Comparison of ENCODE assay signal across 11 cellular contexts in genomic region chr6:30091577-30092381, GRCh38. TPM values are rescaled to one million over a fixed set of nuclear protein-coding genes. Genes with fewer than 3 reads are reported as not detected.
A peak's percentile ranks its signal among the peaks of the same experiment; 100 is the strongest.
DNase-seq lines count a peak whose midpoint lies in the region; ATAC-seq, FAIRE-seq and TF ChIP-seq lines count a peak whose summit lies in the region.
"Had no signal": no experiment of that assay in that cellular context is flagged by ENCODE, and none has a peak within 500 bp of the region (broad histone marks: within the 10 kb centered on the region; RNA-seq: fewer than 3 reads in every experiment).

No MANE protein-coding gene starts in this region.

- TF ChIP-seq CTCF in foreskin fibroblast (IDR thresholded peaks at IDR 0.05; ENCODE audit: low read depth, low read length), result no peak

- H3K9me3 ChIP-seq in SJCRH30 (replicated peaks) (no peaks in the 10 kb centered on the region), skeletal muscle satellite cell (replicated peaks; ENCODE audit: low read length) (no peaks in the 10 kb centered on the region)
- H3K9me3 ChIP-seq: esophagus muscularis mucosa had no signal

- no peaks in the 10 kb centered on the region for H3K27me3 ChIP-seq in SJCRH30
- peaks cover 49% of the 10 kb centered on the region for H3K27me3 ChIP-seq in skeletal muscle satellite cell (ENCODE audit: control insufficient read depth, insufficient read depth, low read length)

- FAIRE-seq in H54 (lab: Jason Lieb, UNC), result peak; percentile 84

- H3K4me1 ChIP-seq in SJCRH30 (peaks cover under 1% of the 10 kb centered on the region; the same call in 1 of the 2 replicates), skeletal muscle satellite cell (ENCODE audit: control insufficient read depth, insufficient read depth, low read length) (peaks cover 20% of the 10 kb centered on the region)
- H3K4me1 ChIP-seq: esophagus muscularis mucosa had no signal

- H3K27ac ChIP-seq in SJCRH30 (no peak overlapping the region), caudate nucleus (ENCODE audit: low read depth, low read length) (no peak overlapping the region)
- H3K27ac ChIP-seq: esophagus muscularis mucosa had no signal

- H3K9ac ChIP-seq in skeletal muscle satellite cell (ENCODE audit: low read depth, low read length), result no peak overlapping the region

- H3K36me3 ChIP-seq in SJCRH30, result no peaks in the 10 kb centered on the region
- no peaks in the 10 kb centered on the region for H3K36me3 ChIP-seq in skeletal muscle satellite cell (ENCODE audit: insufficient read depth, low read length)
- H3K36me3 ChIP-seq: esophagus muscularis mucosa had no signal

- H3K4me3 ChIP-seq in SJCRH30 (no peak overlapping the region), foreskin fibroblast (ENCODE audit: low read depth in 1 of 2, low read length in 2 of 2) (no peak overlapping the region), skeletal muscle satellite cell (ENCODE audit: low read length) (no peak overlapping the region)
- H3K4me3 ChIP-seq: esophagus muscularis mucosa had no signal

- DNase-seq in H54 (ENCODE audit: insufficient read length, low spot score), result peak; percentile 68
- DNase-seq in SJCRH30, result peak; percentile 35 to 38
- DNase-seq in foreskin fibroblast, result peak; percentile 80 to 87
- no peak for DNase-seq in anterior cingulate cortex (lab: John Stamatoyannopoulos, UW)
- DNase-seq in caudate nucleus (lab: John Stamatoyannopoulos, UW), result no peak
- DNase-seq: activated T-cell treated with anti-CD3 and anti-CD28 coated beads, Interleukin-2, amount 50 U/mL, for 24 hours had no signal

- no peak for TF ChIP-seq POLR2A in H54 (IDR thresholded peaks at IDR 0.05; ENCODE audit: low read depth, low read length)

- ATAC-seq in GM19328 (IDR thresholded peaks at IDR 0.05; ENCODE audit: unreplicated experiment) (no peak), HG02610 (IDR thresholded peaks at IDR 0.05; ENCODE audit: unreplicated experiment) (no peak)

- peak overlapping the region; percentile 47 for H3K4me2 ChIP-seq in skeletal muscle satellite cell (ENCODE audit: low read length)

RNA-seq across cellular contexts. Expression of gene RNF39, which starts 16.2 kb away (rescaled TPM):
- total RNA-seq in SJCRH30 (2014; rRNA removed; shearing (Covaris generic)), result not detected in 2 replicates
- not detected in 2 replicates for total RNA-seq in skeletal muscle satellite cell (2012; rRNA removed)
- total RNA-seq: osteocyte had no signal

RNA-seq across cellular contexts. Expression of gene TRIM31, which starts 21.1 kb away (rescaled TPM):
- 0.10 TPM in 1 of 2 replicates, not detected in the other for total RNA-seq in SJCRH30 (2014; rRNA removed; shearing (Covaris generic))
- total RNA-seq in skeletal muscle satellite cell (2012; rRNA removed), result not detected in 2 replicates
- total RNA-seq: osteocyte had no signal

RNA-seq across cellular contexts. Expression of gene PPP1R11, which starts 24.8 kb away (rescaled TPM):
- 43.5 and 43.9 TPM in 2 replicates for total RNA-seq in SJCRH30 (2014; rRNA removed; shearing (Covaris generic))
- total RNA-seq in skeletal muscle satellite cell (2012; rRNA removed), result 29.4 and 38.9 TPM in 2 replicates

RNA-seq across cellular contexts. Expression of gene POLR1H, which starts 30.7 kb away (rescaled TPM):
- 31.0 and 40.6 TPM in 2 replicates for total RNA-seq in SJCRH30 (2014; rRNA removed; shearing (Covaris generic))
- total RNA-seq in skeletal muscle satellite cell (2012; rRNA removed), result 36.5 and 44.1 TPM in 2 replicates

RNA-seq across cellular contexts. Expression of gene TRIM40, which starts 44.2 kb away (rescaled TPM):
- not detected in 2 replicates for total RNA-seq in SJCRH30 (2014; rRNA removed; shearing (Covaris generic))
- total RNA-seq in skeletal muscle satellite cell (2012; rRNA removed), result not detected in 2 replicates
- total RNA-seq: esophagus muscularis mucosa, osteocyte had no signal

Comparison
In these comparisons a context has a peak if more than half of its experiments do, and no peak if none do; other contexts are left out.
1. DNase-seq: peak in H54 (single experiment), SJCRH30 (2 of 2) and foreskin fibroblast (2 of 2); none in anterior cingulate cortex (0 of 58) and caudate nucleus (0 of 61).